ENCODE assay signal across 8 cellular contexts in genomic region chr17:29389994-29390855, GRCh38. TPM values are rescaled to one million over a fixed set of nuclear protein-coding genes. Genes with fewer than 3 reads are reported as not detected.
DNase-seq lines count a peak whose midpoint lies in the region; ATAC-seq, FAIRE-seq and TF ChIP-seq lines count a peak whose summit lies in the region.

Gene TAOK1, plus strand, starts transcription at chr17:29390363. Its CDS starts 61,186 bp downstream, at chr17:29451549.

- H3K9me3 Mint-ChIP-seq in WTC11, result no peaks in the 10 kb centered on the region

- H3K4me3 Mint-ChIP-seq in WTC11, result peak within 1 kb of the TSS; percentile 94

- peak within 1 kb of the TSS; percentile 96 for H3K27ac Mint-ChIP-seq in WTC11

- H3K9ac ChIP-seq in iPS-20b (ENCODE audit: low read depth, low read length), result peak within 1 kb of the TSS; percentile 82

- no peaks in the 10 kb centered on the region for H3K36me3 Mint-ChIP-seq in WTC11

- peaks cover 11% of the 10 kb centered on the region; the same call in 1 of the 2 replicates for H3K4me1 ChIP-seq in iPS-20b (ENCODE audit: insufficient read depth, low read length)

- no peaks in the 10 kb centered on the region for H3K9me3 ChIP-seq in iPS-20b (ENCODE audit: insufficient read depth, low read depth, low read length)

- ATAC-seq in GM18907 (IDR thresholded peaks at IDR 0.05; ENCODE audit: unreplicated experiment) (peak; percentile 84), HG03159 (IDR thresholded peaks at IDR 0.05; ENCODE audit: unreplicated experiment) (peak; percentile 81), WTC11 (peak; percentile 93)

- no peak for FAIRE-seq in bronchial epithelial cell (lab: Jason Lieb, UNC)

- H3K27me3 Mint-ChIP-seq in WTC11 (ENCODE audit: low read depth), result no peaks in the 10 kb centered on the region

- TF ChIP-seq CTCF in WTC11 (IDR thresholded peaks at IDR 0.05) (no peak), bronchial epithelial cell (IDR thresholded peaks at IDR 0.05; ENCODE audit: insufficient read depth, low read length, severe bottlenecking) (no peak)

- DNase-seq in ACHN, result peak; percentile 99
- peak; percentile 98 for DNase-seq in NCI-H345 (lab: John Stamatoyannopoulos, UW)
- peak; percentile 99 for DNase-seq in WTC11 (ENCODE audit: low spot score)
- DNase-seq in bronchial epithelial cell (ENCODE audit: low read depth), result peak; percentile 90

- H3K27ac ChIP-seq in iPS-20b (ENCODE audit: low read length) (peak within 1 kb of the TSS; percentile 74), skin epidermis (peak within 1 kb of the TSS; percentile 94 to 100 (median 99))

- CTCF ChIA-PET in WTC11 (lab: Charles Lee), result interaction anchor here (0.5 to 1.7 kb wide), 8 partner anchors 12 to 241 kb away, joined by 3 to 14 read pairs (median 4); partner anchors contain the start of genes ABHD15 and MYO18A

- H3K4me3 ChIP-seq in bronchial epithelial cell (ENCODE audit: low read depth, low read length), result peak within 1 kb of the TSS; percentile 55
- H3K4me3 ChIP-seq in iPS-20b (ENCODE audit: low read length), result peak within 1 kb of the TSS; percentile 95
- H3K4me3 ChIP-seq in skin epidermis, result peak within 1 kb of the TSS; percentile 83 to 99 (median 94)

- H3K27me3 ChIP-seq in bronchial epithelial cell (ENCODE audit: control insufficient read depth, insufficient read depth, low read length) (no peaks in the 10 kb centered on the region), iPS-20b (ENCODE audit: insufficient read depth, low read length) (no peaks in the 10 kb centered on the region)

- H3K4me1 Mint-ChIP-seq in WTC11, result peaks cover 32% of the 10 kb centered on the region

- in situ Hi-C loops in ACHN (cut with HindIII; ENCODE audit: low pct_ligation_motif_present, low pct_unique_long_range_greater_than_20kb, low sequenced_read_pairs), result no loop called here

- H3K36me3 ChIP-seq in bronchial epithelial cell (ENCODE audit: control insufficient read depth, insufficient read depth, low read length) (no peaks in the 10 kb centered on the region), iPS-20b (ENCODE audit: insufficient read depth, low read depth, low read length) (peaks cover 13% of the 10 kb centered on the region; the same call in 1 of the 2 replicates)

- POLR2A ChIA-PET in WTC11 (lab: Charles Lee), result interaction anchor here (0.6 to 1.2 kb wide), 4 partner anchors 9 to 170 kb away, joined by 3 to 4 read pairs (median 4); no protein-coding TSS in a partner anchor

TF ChIP-seq in WTC11, 78 proteins besides CTCF, POLR2A, EP300 and RAD21:
- TF ChIP-seq MYBL2 (CRISPR knock-in tag; IDR thresholded peaks at IDR 0.05), result peak; percentile 42; the same call in 1 of the 2 replicates
- TF ChIP-seq ZNF671 (CRISPR knock-in tag; IDR thresholded peaks at IDR 0.05), result no peak
- TF ChIP-seq NFE2L1 (CRISPR knock-in tag; IDR thresholded peaks at IDR 0.05), result peak; percentile 85
- TF ChIP-seq HMGA2 (CRISPR knock-in tag; IDR thresholded peaks at IDR 0.05), result no peak
- TF ChIP-seq, protein P1, sequence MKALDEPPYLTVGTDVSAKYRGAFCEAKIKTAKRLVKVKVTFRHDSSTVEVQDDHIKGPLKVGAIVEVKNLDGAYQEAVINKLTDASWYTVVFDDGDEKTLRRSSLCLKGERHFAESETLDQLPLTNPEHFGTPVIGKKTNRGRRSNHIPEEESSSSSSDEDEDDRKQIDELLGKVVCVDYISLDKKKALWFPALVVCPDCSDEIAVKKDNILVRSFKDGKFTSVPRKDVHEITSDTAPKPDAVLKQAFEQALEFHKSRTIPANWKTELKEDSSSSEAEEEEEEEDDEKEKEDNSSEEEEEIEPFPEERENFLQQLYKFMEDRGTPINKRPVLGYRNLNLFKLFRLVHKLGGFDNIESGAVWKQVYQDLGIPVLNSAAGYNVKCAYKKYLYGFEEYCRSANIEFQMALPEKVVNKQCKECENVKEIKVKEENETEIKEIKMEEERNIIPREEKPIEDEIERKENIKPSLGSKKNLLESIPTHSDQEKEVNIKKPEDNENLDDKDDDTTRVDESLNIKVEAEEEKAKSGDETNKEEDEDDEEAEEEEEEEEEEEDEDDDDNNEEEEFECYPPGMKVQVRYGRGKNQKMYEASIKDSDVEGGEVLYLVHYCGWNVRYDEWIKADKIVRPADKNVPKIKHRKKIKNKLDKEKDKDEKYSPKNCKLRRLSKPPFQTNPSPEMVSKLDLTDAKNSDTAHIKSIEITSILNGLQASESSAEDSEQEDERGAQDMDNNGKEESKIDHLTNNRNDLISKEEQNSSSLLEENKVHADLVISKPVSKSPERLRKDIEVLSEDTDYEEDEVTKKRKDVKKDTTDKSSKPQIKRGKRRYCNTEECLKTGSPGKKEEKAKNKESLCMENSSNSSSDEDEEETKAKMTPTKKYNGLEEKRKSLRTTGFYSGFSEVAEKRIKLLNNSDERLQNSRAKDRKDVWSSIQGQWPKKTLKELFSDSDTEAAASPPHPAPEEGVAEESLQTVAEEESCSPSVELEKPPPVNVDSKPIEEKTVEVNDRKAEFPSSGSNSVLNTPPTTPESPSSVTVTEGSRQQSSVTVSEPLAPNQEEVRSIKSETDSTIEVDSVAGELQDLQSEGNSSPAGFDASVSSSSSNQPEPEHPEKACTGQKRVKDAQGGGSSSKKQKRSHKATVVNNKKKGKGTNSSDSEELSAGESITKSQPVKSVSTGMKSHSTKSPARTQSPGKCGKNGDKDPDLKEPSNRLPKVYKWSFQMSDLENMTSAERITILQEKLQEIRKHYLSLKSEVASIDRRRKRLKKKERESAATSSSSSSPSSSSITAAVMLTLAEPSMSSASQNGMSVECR (CRISPR knock-in tag; IDR thresholded peaks at IDR 0.05; ENCODE audit: borderline replicate concordance), result peak; percentile 74; the same call in 1 of the 2 replicates
- peak; percentile 86 for TF ChIP-seq MAX (CRISPR knock-in tag; IDR thresholded peaks at IDR 0.05)
- no peak for TF ChIP-seq SOX15 (CRISPR knock-in tag; IDR thresholded peaks at IDR 0.05)
- TF ChIP-seq, protein P2, sequence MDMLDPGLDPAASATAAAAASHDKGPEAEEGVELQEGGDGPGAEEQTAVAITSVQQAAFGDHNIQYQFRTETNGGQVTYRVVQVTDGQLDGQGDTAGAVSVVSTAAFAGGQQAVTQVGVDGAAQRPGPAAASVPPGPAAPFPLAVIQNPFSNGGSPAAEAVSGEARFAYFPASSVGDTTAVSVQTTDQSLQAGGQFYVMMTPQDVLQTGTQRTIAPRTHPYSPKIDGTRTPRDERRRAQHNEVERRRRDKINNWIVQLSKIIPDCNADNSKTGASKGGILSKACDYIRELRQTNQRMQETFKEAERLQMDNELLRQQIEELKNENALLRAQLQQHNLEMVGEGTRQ (CRISPR knock-in tag; IDR thresholded peaks at IDR 0.05), result 0 out of 2 replicates have a peak, but pooled peaks have one; percentile 29
- no peak for TF ChIP-seq NR3C1 (CRISPR knock-in tag; conservative IDR thresholded peaks at IDR 0.05; ENCODE audit: low read depth)
- peak; percentile 36; the same call in 1 of the 2 replicates for TF ChIP-seq GABPB1 (CRISPR knock-in tag; IDR thresholded peaks at IDR 0.05)
- TF ChIP-seq ZNF416 (CRISPR knock-in tag; IDR thresholded peaks at IDR 0.05), result peak; percentile 63; the same call in 1 of the 2 replicates
- peak; percentile 57; the same call in 1 of the 2 replicates for TF ChIP-seq SMAD3 (CRISPR knock-in tag; IDR thresholded peaks at IDR 0.05; ENCODE audit: borderline replicate concordance)
- TF ChIP-seq TEAD1 (CRISPR knock-in tag; IDR thresholded peaks at IDR 0.05), result peak; percentile 70; the same call in 1 of the 2 replicates
- TF ChIP-seq ZNF121 (CRISPR knock-in tag; IDR thresholded peaks at IDR 0.05), result peak; percentile 86
- no peak for TF ChIP-seq JUN (CRISPR knock-in tag; IDR thresholded peaks at IDR 0.05)
- no peak for TF ChIP-seq ETV6 (CRISPR knock-in tag; IDR thresholded peaks at IDR 0.05)
- TF ChIP-seq NFYB (CRISPR knock-in tag; conservative IDR thresholded peaks at IDR 0.05; ENCODE audit: low read depth), result 0 out of 2 replicates have a peak, but pooled peaks have one; percentile 15
- TF ChIP-seq FOXK1 (CRISPR knock-in tag; IDR thresholded peaks at IDR 0.05), result peak; percentile 72
- no peak for TF ChIP-seq ZSCAN18 (CRISPR knock-in tag; IDR thresholded peaks at IDR 0.05)
- TF ChIP-seq, protein P3, sequence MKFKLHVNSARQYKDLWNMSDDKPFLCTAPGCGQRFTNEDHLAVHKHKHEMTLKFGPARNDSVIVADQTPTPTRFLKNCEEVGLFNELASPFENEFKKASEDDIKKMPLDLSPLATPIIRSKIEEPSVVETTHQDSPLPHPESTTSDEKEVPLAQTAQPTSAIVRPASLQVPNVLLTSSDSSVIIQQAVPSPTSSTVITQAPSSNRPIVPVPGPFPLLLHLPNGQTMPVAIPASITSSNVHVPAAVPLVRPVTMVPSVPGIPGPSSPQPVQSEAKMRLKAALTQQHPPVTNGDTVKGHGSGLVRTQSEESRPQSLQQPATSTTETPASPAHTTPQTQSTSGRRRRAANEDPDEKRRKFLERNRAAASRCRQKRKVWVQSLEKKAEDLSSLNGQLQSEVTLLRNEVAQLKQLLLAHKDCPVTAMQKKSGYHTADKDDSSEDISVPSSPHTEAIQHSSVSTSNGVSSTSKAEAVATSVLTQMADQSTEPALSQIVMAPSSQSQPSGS (CRISPR knock-in tag; IDR thresholded peaks at IDR 0.05; ENCODE audit: borderline replicate concordance, low read depth), result no peak
- no peak for TF ChIP-seq RORB (CRISPR knock-in tag; IDR thresholded peaks at IDR 0.05)
- TF ChIP-seq FOXP1 (CRISPR knock-in tag; IDR thresholded peaks at IDR 0.05; ENCODE audit: borderline replicate concordance), result peak; percentile 47; the same call in 1 of the 2 replicates

RNA-seq across cellular contexts. Expression of gene TAOK1, which starts in this region (rescaled TPM):
- total RNA-seq in WTC11 (2021) (86.4 to 87.1 TPM (median 86.5 TPM) in 3 replicates), bronchial epithelial cell (32.1 and 42.2 TPM in 2 replicates)

Comparison
In these comparisons a context has a peak if more than half of its experiments do, and no peak if none do; other contexts are left out.
1. Peak in every context shown above with its lines: DNase-seq, ATAC-seq, H3K4me3 ChIP-seq and H3K27ac ChIP-seq.